In the genomic region with DNA sequence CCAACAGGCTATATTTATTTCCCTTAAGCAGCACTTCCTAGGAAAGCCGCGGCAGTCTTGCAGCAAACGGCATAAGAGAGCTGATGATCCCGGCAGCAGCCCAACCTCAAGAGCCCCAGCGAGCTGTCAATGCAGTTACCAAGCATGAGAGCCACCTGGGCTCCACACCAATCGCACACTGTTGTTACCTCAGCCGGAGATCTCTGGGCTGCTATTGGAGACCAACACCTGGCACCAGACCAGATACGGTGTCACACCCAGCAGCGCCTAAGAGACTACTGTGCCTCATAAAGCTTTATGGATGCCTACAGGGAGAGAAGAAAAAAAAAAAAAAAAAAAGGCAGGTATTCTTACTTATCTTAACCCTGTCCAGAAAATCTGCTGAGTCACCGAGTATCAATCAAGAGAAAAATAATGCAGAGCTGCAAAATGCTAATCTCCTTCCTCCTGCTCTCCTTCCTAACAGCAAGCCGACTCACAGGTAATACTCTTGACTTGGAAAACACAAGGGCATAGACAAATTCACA, we compare ENCODE assay signal across 8 cellular contexts. TPM values are rescaled to one million over a fixed set of nuclear protein-coding genes. Genes with fewer than 3 reads are reported as not detected.
DNase-seq lines count a peak whose midpoint lies in the region; ATAC-seq, FAIRE-seq and TF ChIP-seq lines count a peak whose summit lies in the region.

No MANE protein-coding gene starts in this region.

- CTCF ChIA-PET in endothelial cell of umbilical vein (lab: Charles Lee) = interaction anchor here (0.9 to 3.3 kb wide), 6 partner anchors 8 to 283 kb away, joined by 3 to 31 read pairs (median 4); a partner anchor contains a TSS

- peak; percentile 33 for FAIRE-seq in endothelial cell of umbilical vein (lab: Jason Lieb, UNC)

- H3K27me3 ChIP-seq in Peyer's patch = no peaks in the 10 kb centered on the region
- H3K27me3 ChIP-seq in endothelial cell of umbilical vein (ENCODE audit: control insufficient read depth in 2 of 2, insufficient read depth in 2 of 2, low read length in 2 of 2) = no peaks in the 10 kb centered on the region
- H3K27me3 ChIP-seq in muscle layer of duodenum (ENCODE audit: low read depth, low read length) = no peaks in the 10 kb centered on the region

- H3K4me3 ChIP-seq in Peyer's patch = peak overlapping the region in 1 of 4 donors; percentile 26
- peak overlapping the region in 1 of 3 experiments; percentile 27 for H3K4me3 ChIP-seq in endothelial cell of umbilical vein (replicated peaks in 1 of 3; ENCODE audit: insufficient read depth in 1 of 3, low read depth in 1 of 3, low read length in 3 of 3)
- H3K4me3 ChIP-seq in muscle layer of duodenum (ENCODE audit: low read depth in 1 of 2, low read length in 2 of 2) = peak overlapping the region in 1 of 2 donors; percentile 34

- no peaks in the 10 kb centered on the region for H3K9me3 ChIP-seq in Peyer's patch
- no peaks in the 10 kb centered on the region for H3K9me3 ChIP-seq in endothelial cell of umbilical vein (replicated peaks; ENCODE audit: control insufficient read depth, insufficient read depth, low read length)
- no peaks in the 10 kb centered on the region for H3K9me3 ChIP-seq in muscle layer of duodenum (ENCODE audit: control insufficient read depth in 1 of 2, low read length in 2 of 2)

- H3K4me1 ChIP-seq in Peyer's patch = peaks cover 0 to 11% (median 2%) of the 10 kb centered on the region in 4 donors
- peaks cover 15% of the 10 kb centered on the region for H3K4me1 ChIP-seq in endothelial cell of umbilical vein (ENCODE audit: control insufficient read depth, extremely low read depth, insufficient read depth, low read length)
- H3K4me1 ChIP-seq in muscle layer of duodenum (ENCODE audit: control insufficient read depth in 1 of 2, insufficient read depth in 2 of 2, low read length in 2 of 2) = peaks cover 3 to 24% of the 10 kb centered on the region in 2 donors

- TF ChIP-seq CTCF in Peyer's patch (IDR thresholded peaks at IDR 0.05) = no peak
- TF ChIP-seq CTCF in endothelial cell of umbilical vein (IDR thresholded peaks at IDR 0.05; ENCODE audit: extremely low read depth in 1 of 2, insufficient read depth in 1 of 2, low read depth in 1 of 2, low read length in 2 of 2) = no peak

- no peaks in the 10 kb centered on the region for H3K79me2 ChIP-seq in endothelial cell of umbilical vein (ENCODE audit: control insufficient read depth, insufficient read depth, low read length)

- H2AFZ ChIP-seq in endothelial cell of umbilical vein (ENCODE audit: low read depth, low read length) = peak overlapping the region; percentile 71

- ATAC-seq in GM21528 (IDR thresholded peaks at IDR 0.05; ENCODE audit: low FRiP score, unreplicated experiment) (peak; percentile 56), HG03280 (IDR thresholded peaks at IDR 0.05; ENCODE audit: unreplicated experiment) (no peak)

- no peak overlapping the region for H3K9ac ChIP-seq in endothelial cell of umbilical vein (replicated peaks; ENCODE audit: extremely low read depth, insufficient read depth, low read length)

- H4K20me1 ChIP-seq in endothelial cell of umbilical vein (replicated peaks; ENCODE audit: control insufficient read depth, extremely low read depth, insufficient read depth, low read length) = no peaks in the 10 kb centered on the region

- POLR2A ChIA-PET in endothelial cell of umbilical vein (lab: Charles Lee) = interaction anchor here (0.7 to 1.3 kb wide), 3 partner anchors 11 to 14 kb away, joined by 3 to 7 read pairs (median 5); a partner anchor contains a TSS

- H3K36me3 ChIP-seq in Peyer's patch (peaks cover 0 to 2% (median 0%) of the 10 kb centered on the region in 3 donors), endothelial cell of umbilical vein (ENCODE audit: control insufficient read depth in 2 of 2, extremely low read depth in 1 of 2, insufficient read depth in 2 of 2, low read length in 2 of 2) (no peaks in the 10 kb centered on the region), muscle layer of duodenum (ENCODE audit: control insufficient read depth in 1 of 2, insufficient read depth in 2 of 2, low read length in 2 of 2) (peaks cover 0 to under 1% of the 10 kb centered on the region in 2 donors)

- dilution Hi-C loops in endothelial cell of umbilical vein (cut with MboI; ENCODE audit: extremely low pct_ligation_motif_present, low sequenced_read_pairs) = no loop called here

- H3K4me2 ChIP-seq in endothelial cell of umbilical vein (ENCODE audit: insufficient read depth, low read length) = peak overlapping the region; percentile 66

- H3K27ac ChIP-seq in Peyer's patch (peak overlapping the region in 3 of 4 donors; percentile 57 to 74 (median 57)), endothelial cell of umbilical vein (ENCODE audit: insufficient read depth, low read depth, low read length) (no peak overlapping the region), muscle layer of duodenum (ENCODE audit: low read length) (peak overlapping the region; percentile 79)

- H3K9me1 ChIP-seq in endothelial cell of umbilical vein (replicated peaks; ENCODE audit: control insufficient read depth, extremely low read depth, insufficient read depth, low read length) = no peaks in the 10 kb centered on the region

- peak in 1 of 2 donors; percentile 79 for TF ChIP-seq POLR2A in Peyer's patch (IDR thresholded peaks at IDR 0.05)
- TF ChIP-seq POLR2A in endothelial cell of umbilical vein (IDR thresholded peaks at IDR 0.05; ENCODE audit: low read depth, low read length) = no peak

- intact Hi-C loops in endothelial cell of umbilical vein (cut with micrococcal nuclease) = no loop called here

- DNase-seq in DMS79 treated with DMSO at 0.1 percent for 48 hours (lab: John Stamatoyannopoulos, UW) = peak; percentile 94
- DNase-seq in LHCN-M2 (ENCODE audit: low read depth) = peak; percentile 43
- peak; percentile 50 to 93 (median 89) for DNase-seq in Peyer's patch
- DNase-seq in endothelial cell of umbilical vein (ENCODE audit: low read depth, low spot score) = peak; percentile 69
- no peak for DNase-seq in middle frontal gyrus (ENCODE audit: extremely low spot score, low spot score)

- BruUV-seq in endothelial cell of umbilical vein (replicated peaks; lab: Mats Ljungman, UMichigan) = no TSS peak

TF ChIP-seq in endothelial cell of umbilical vein, 7 proteins besides CTCF, POLR2A, EP300 and RAD21:
- TF ChIP-seq MYC (IDR thresholded peaks at IDR 0.05; ENCODE audit: low read depth, low read length) (no peak), POLR2AphosphoS5 (IDR thresholded peaks at IDR 0.05; ENCODE audit: insufficient read depth, low read depth, low read length) (no peak), FOS (IDR thresholded peaks at IDR 0.05; ENCODE audit: borderline replicate concordance, insufficient read depth, low read length) (peak; percentile 7), GATA2 (IDR thresholded peaks at IDR 0.05; ENCODE audit: insufficient read depth, insufficient read length, low read depth, low read length) (peak; percentile 74)

RNA-seq across cellular contexts. Expression of a gene that starts 11.6 kb away (rescaled TPM):
- total RNA-seq in LHCN-M2 (2014; rRNA removed) = 18.9 and 26.7 TPM in 2 replicates
- 8.3 TPM for polyA plus RNA-seq in LHCN-M2 (2012)
- 10 to 100 TPM; 54.0 to 95.7 (median 82.1) TPM for total RNA-seq in Peyer's patch
- total RNA-seq in endothelial cell of umbilical vein = 24.6 and 25.4 TPM in 2 replicates
- polyA plus RNA-seq in endothelial cell of umbilical vein = 18.9 and 22.5 TPM in 2 replicates
- 13.2 and 14.0 TPM in 2 replicates for polyA plus RNA-seq in endothelial cell of umbilical vein (2011; cell fraction: cytosol; rRNA removed)
- polyA plus RNA-seq in endothelial cell of umbilical vein (2011; cell fraction: nucleus; rRNA removed) = 131 and 151 TPM in 2 replicates
- polyA plus RNA-seq in endothelial cell of umbilical vein (2012) = 17.9 and 20.6 TPM in 2 replicates
- 26.3 and 32.6 TPM in 2 replicates for polyA minus RNA-seq in endothelial cell of umbilical vein
- polyA minus RNA-seq in endothelial cell of umbilical vein (2011; cell fraction: cytosol; rRNA and poly(A)+ RNA removed) = 9.6 TPM
- 29.7 and 43.5 TPM in 2 replicates for polyA minus RNA-seq in endothelial cell of umbilical vein (2011; cell fraction: nucleus; rRNA and poly(A)+ RNA removed)

RNA-seq across cellular contexts. Expression of a gene that starts 25.5 kb away (rescaled TPM):
- total RNA-seq in LHCN-M2 (2014; rRNA removed) = not detected in 2 replicates
- not detected for polyA plus RNA-seq in LHCN-M2 (2012)
- not detected for total RNA-seq in Peyer's patch
- not detected in 2 replicates for total RNA-seq in endothelial cell of umbilical vein
- polyA plus RNA-seq in endothelial cell of umbilical vein = not detected in 2 replicates
- polyA plus RNA-seq in endothelial cell of umbilical vein (2011; cell fraction: cytosol; rRNA removed) = not detected in 2 replicates
- not detected in 2 replicates for polyA plus RNA-seq in endothelial cell of umbilical vein (2011; cell fraction: nucleus; rRNA removed)
- not detected in 2 replicates for polyA plus RNA-seq in endothelial cell of umbilical vein (2012)
- not detected in 2 replicates for polyA minus RNA-seq in endothelial cell of umbilical vein
- polyA minus RNA-seq in endothelial cell of umbilical vein (2011; cell fraction: cytosol; rRNA and poly(A)+ RNA removed) = not detected
- not detected in 2 replicates for polyA minus RNA-seq in endothelial cell of umbilical vein (2011; cell fraction: nucleus; rRNA and poly(A)+ RNA removed)

RNA-seq across cellular contexts. Expression of a gene that starts 46.8 kb away (rescaled TPM):
- not detected in 2 replicates for total RNA-seq in LHCN-M2 (2014; rRNA removed)
- not detected for polyA plus RNA-seq in LHCN-M2 (2012)
- not detected for total RNA-seq in Peyer's patch
- not detected in 2 replicates for total RNA-seq in endothelial cell of umbilical vein
- polyA plus RNA-seq in endothelial cell of umbilical vein = not detected in 2 replicates
- polyA plus RNA-seq in endothelial cell of umbilical vein (2011; cell fraction: cytosol; rRNA removed) = not detected in 2 replicates
- not detected in 2 replicates for polyA plus RNA-seq in endothelial cell of umbilical vein (2011; cell fraction: nucleus; rRNA removed)
- not detected in 2 replicates for polyA plus RNA-seq in endothelial cell of umbilical vein (2012)
- polyA minus RNA-seq in endothelial cell of umbilical vein = not detected in 2 replicates
- not detected for polyA minus RNA-seq in endothelial cell of umbilical vein (2011; cell fraction: cytosol; rRNA and poly(A)+ RNA removed)
- not detected in 2 replicates for polyA minus RNA-seq in endothelial cell of umbilical vein (2011; cell fraction: nucleus; rRNA and poly(A)+ RNA removed)
